In the genomic region with DNA sequence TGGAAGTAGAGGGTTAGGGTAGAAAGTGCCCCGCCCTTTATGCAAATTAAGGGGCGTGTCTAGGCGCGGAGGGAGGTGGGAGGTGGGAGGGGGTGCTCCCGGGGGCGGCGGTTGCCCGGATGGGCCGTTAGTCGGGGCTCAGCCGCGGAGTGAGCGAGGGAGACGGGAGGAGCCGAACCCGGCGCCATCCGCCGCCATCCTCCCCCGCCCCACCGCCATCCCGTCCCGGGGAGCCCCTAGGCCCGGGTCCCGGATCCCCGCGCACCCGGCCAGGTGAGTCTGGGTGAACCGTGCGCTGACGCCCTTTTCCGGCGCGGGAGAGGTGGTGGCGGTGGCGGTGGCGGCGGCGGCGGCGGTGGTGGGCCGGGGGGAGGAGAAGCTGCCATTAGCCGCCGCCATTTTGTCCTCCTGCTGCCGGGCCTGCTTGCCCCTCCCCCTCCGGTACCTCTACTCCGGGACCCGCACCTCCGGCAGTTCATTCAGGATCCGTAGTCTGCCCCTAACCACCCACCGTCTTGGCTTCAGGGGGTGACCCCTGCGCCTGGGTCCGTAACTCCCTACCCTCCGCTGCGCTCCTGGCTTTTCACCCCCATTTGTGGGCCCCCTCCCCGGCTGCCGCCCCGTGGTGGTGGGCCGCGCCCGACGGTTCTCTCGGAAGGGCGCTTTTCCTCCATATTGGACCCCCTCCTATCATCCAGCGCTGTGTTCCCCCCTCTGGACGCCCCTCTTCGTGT, we compare ENCODE assay signal across 1 cellular context.
TF ChIP-seq lines count a peak whose summit lies in the region.

A gene (plus strand): TSS at position 130 of the 734 bp plus-strand sequence. CDS start 2,075 bp downstream, outside the sequence.

TF ChIP-seq in HepG2, 621 proteins besides CTCF, POLR2A, EP300 and RAD21 (continued from another document and continues in another):
- TF ChIP-seq NFE2L2 (IDR thresholded peaks at IDR 0.05; ENCODE audit: low read length), result no peak
- peak; percentile 47; the same call in 1 of the 2 replicates for TF ChIP-seq DNMT3B (CRISPR knock-in tag; conservative IDR thresholded peaks at IDR 0.05)
- TF ChIP-seq, protein P1, sequence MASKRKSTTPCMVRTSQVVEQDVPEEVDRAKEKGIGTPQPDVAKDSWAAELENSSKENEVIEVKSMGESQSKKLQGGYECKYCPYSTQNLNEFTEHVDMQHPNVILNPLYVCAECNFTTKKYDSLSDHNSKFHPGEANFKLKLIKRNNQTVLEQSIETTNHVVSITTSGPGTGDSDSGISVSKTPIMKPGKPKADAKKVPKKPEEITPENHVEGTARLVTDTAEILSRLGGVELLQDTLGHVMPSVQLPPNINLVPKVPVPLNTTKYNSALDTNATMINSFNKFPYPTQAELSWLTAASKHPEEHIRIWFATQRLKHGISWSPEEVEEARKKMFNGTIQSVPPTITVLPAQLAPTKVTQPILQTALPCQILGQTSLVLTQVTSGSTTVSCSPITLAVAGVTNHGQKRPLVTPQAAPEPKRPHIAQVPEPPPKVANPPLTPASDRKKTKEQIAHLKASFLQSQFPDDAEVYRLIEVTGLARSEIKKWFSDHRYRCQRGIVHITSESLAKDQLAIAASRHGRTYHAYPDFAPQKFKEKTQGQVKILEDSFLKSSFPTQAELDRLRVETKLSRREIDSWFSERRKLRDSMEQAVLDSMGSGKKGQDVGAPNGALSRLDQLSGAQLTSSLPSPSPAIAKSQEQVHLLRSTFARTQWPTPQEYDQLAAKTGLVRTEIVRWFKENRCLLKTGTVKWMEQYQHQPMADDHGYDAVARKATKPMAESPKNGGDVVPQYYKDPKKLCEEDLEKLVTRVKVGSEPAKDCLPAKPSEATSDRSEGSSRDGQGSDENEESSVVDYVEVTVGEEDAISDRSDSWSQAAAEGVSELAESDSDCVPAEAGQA (IDR thresholded peaks at IDR 0.05; ENCODE audit: low read depth), result peak; percentile 89
- TF ChIP-seq, protein P1 (CRISPR knock-in tag; IDR thresholded peaks at IDR 0.05; ENCODE audit: borderline replicate concordance), result peak; percentile 13; the same call in 1 of the 2 replicates
- TF ChIP-seq, protein P2, sequence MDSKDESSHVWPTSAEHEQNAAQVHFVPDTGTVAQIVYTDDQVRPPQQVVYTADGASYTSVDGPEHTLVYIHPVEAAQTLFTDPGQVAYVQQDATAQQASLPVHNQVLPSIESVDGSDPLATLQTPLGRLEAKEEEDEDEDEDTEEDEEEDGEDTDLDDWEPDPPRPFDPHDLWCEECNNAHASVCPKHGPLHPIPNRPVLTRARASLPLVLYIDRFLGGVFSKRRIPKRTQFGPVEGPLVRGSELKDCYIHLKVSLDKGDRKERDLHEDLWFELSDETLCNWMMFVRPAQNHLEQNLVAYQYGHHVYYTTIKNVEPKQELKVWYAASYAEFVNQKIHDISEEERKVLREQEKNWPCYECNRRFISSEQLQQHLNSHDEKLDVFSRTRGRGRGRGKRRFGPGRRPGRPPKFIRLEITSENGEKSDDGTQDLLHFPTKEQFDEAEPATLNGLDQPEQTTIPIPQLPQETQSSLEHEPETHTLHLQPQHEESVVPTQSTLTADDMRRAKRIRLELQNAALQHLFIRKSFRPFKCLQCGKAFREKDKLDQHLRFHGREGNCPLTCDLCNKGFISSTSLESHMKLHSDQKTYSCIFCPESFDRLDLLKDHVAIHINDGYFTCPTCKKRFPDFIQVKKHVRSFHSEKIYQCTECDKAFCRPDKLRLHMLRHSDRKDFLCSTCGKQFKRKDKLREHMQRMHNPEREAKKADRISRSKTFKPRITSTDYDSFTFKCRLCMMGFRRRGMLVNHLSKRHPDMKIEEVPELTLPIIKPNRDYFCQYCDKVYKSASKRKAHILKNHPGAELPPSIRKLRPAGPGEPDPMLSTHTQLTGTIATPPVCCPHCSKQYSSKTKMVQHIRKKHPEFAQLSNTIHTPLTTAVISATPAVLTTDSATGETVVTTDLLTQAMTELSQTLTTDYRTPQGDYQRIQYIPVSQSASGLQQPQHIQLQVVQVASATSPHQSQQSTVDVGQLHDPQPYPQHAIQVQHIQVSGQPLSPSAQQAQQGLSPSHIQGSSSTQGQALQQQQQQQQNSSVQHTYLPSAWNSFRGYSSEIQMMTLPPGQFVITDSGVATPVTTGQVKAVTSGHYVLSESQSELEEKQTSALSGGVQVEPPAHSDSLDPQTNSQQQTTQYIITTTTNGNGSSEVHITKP (CRISPR knock-in tag; IDR thresholded peaks at IDR 0.05; ENCODE audit: low read depth), result 0 out of 2 replicates have a peak, but pooled peaks have one; percentile 36
- TF ChIP-seq, protein P3, sequence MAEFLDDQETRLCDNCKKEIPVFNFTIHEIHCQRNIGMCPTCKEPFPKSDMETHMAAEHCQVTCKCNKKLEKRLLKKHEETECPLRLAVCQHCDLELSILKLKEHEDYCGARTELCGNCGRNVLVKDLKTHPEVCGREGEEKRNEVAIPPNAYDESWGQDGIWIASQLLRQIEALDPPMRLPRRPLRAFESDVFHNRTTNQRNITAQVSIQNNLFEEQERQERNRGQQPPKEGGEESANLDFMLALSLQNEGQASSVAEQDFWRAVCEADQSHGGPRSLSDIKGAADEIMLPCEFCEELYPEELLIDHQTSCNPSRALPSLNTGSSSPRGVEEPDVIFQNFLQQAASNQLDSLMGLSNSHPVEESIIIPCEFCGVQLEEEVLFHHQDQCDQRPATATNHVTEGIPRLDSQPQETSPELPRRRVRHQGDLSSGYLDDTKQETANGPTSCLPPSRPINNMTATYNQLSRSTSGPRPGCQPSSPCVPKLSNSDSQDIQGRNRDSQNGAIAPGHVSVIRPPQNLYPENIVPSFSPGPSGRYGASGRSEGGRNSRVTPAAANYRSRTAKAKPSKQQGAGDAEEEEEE (CRISPR knock-in tag; IDR thresholded peaks at IDR 0.05; ENCODE audit: borderline replicate concordance), result no peak
- TF ChIP-seq FOXA3 (CRISPR knock-in tag; IDR thresholded peaks at IDR 0.05), result no peak
- TF ChIP-seq SP2 (CRISPR knock-in tag; IDR thresholded peaks at IDR 0.05), result no peak; the same call in 1 of the 2 replicates
- TF ChIP-seq MYC (CRISPR knock-in tag; IDR thresholded peaks at IDR 0.05; ENCODE audit: borderline replicate concordance), result peak; percentile 73
- no peak for TF ChIP-seq ATF7 (IDR thresholded peaks at IDR 0.05)
- TF ChIP-seq ATF7 (CRISPR knock-in tag; IDR thresholded peaks at IDR 0.05), result peak; percentile 25; the same call in 1 of the 2 replicates
- TF ChIP-seq, protein P4, sequence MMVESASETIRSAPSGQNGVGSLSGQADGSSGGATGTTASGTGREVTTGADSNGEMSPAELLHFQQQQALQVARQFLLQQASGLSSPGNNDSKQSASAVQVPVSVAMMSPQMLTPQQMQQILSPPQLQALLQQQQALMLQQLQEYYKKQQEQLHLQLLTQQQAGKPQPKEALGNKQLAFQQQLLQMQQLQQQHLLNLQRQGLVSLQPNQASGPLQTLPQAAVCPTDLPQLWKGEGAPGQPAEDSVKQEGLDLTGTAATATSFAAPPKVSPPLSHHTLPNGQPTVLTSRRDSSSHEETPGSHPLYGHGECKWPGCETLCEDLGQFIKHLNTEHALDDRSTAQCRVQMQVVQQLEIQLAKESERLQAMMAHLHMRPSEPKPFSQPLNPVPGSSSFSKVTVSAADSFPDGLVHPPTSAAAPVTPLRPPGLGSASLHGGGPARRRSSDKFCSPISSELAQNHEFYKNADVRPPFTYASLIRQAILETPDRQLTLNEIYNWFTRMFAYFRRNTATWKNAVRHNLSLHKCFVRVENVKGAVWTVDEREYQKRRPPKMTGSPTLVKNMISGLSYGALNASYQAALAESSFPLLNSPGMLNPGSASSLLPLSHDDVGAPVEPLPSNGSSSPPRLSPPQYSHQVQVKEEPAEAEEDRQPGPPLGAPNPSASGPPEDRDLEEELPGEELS (CRISPR knock-in tag; IDR thresholded peaks at IDR 0.05), result no peak; the same call in 1 of the 2 replicates
- TF ChIP-seq ZNF644 (CRISPR knock-in tag; IDR thresholded peaks at IDR 0.05; ENCODE audit: low read depth), result no peak
- TF ChIP-seq, protein P5, sequence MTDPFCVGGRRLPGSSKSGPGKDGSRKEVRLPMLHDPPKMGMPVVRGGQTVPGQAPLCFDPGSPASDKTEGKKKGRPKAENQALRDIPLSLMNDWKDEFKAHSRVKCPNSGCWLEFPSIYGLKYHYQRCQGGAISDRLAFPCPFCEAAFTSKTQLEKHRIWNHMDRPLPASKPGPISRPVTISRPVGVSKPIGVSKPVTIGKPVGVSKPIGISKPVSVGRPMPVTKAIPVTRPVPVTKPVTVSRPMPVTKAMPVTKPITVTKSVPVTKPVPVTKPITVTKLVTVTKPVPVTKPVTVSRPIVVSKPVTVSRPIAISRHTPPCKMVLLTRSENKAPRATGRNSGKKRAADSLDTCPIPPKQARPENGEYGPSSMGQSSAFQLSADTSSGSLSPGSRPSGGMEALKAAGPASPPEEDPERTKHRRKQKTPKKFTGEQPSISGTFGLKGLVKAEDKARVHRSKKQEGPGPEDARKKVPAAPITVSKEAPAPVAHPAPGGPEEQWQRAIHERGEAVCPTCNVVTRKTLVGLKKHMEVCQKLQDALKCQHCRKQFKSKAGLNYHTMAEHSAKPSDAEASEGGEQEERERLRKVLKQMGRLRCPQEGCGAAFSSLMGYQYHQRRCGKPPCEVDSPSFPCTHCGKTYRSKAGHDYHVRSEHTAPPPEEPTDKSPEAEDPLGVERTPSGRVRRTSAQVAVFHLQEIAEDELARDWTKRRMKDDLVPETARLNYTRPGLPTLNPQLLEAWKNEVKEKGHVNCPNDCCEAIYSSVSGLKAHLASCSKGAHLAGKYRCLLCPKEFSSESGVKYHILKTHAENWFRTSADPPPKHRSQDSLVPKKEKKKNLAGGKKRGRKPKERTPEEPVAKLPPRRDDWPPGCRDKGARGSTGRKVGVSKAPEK (CRISPR knock-in tag; IDR thresholded peaks at IDR 0.05; ENCODE audit: borderline replicate concordance), result 0 out of 2 replicates have a peak, but pooled peaks have one; percentile 33
- 0 out of 2 replicates have a peak, but pooled peaks have one; percentile 38 for TF ChIP-seq SP5 (CRISPR knock-in tag; IDR thresholded peaks at IDR 0.05; ENCODE audit: borderline replicate concordance, low read depth)
- TF ChIP-seq, protein P6, sequence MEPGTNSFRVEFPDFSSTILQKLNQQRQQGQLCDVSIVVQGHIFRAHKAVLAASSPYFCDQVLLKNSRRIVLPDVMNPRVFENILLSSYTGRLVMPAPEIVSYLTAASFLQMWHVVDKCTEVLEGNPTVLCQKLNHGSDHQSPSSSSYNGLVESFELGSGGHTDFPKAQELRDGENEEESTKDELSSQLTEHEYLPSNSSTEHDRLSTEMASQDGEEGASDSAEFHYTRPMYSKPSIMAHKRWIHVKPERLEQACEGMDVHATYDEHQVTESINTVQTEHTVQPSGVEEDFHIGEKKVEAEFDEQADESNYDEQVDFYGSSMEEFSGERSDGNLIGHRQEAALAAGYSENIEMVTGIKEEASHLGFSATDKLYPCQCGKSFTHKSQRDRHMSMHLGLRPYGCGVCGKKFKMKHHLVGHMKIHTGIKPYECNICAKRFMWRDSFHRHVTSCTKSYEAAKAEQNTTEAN (CRISPR knock-in tag; conservative IDR thresholded peaks at IDR 0.05), result peak; percentile 26; the same call in 1 of the 2 replicates
